ENCODE assay signal across 30 cellular contexts in genomic region chr15:77047013-77047412, GRCh38. TPM values are rescaled to one million over a fixed set of nuclear protein-coding genes. Genes with fewer than 3 reads are reported as not detected.
"Had no signal": no experiment of that assay in that cellular context is flagged by ENCODE, and none has a peak within 500 bp of the region (broad histone marks: within the 10 kb centered on the region; RNA-seq: fewer than 3 reads in every experiment).

No MANE protein-coding gene starts in this region.

- H3K27me3 Mint-ChIP-seq: naive B cell; natural killer cell treated with Interleukin-12 subunit alpha and Interleukin-12 subunit beta and Interleukin-15 and Interleukin-18, amount 100 ng/mL, for 72 hours; progenitor cell of endocrine pancreas; stimulated activated memory B cell treated with anti-CD40 and anti-IgM and Interleukin-4, amounts not matched to agents 10 μg/mL and 1 μg/mL and 100 μg/mL, for 72 hours had no signal

- H3K27ac ChIP-seq: epithelial cell of prostate, heart right ventricle, left lung, parathyroid adenoma, right atrium auricular region, thyroid gland, vagina had no signal

- H3K4me2 ChIP-seq: smooth muscle cell had no signal

- H3K9ac ChIP-seq: parathyroid adenoma had no signal

- H2AFZ ChIP-seq: parathyroid adenoma had no signal

- H3K9me3 Mint-ChIP-seq: mesothelial cell of epicardium; naive B cell; natural killer cell treated with Interleukin-12 subunit alpha and Interleukin-12 subunit beta and Interleukin-15 and Interleukin-18, amount 100 ng/mL, for 72 hours; neural crest cell; stimulated activated memory B cell treated with anti-CD40 and anti-IgM and Interleukin-4, amounts not matched to agents 10 μg/mL and 1 μg/mL and 100 μg/mL, for 72 hours had no signal

- H3K9me3 ChIP-seq: left lung, mucosa of descending colon, right atrium auricular region, thyroid gland, vagina had no signal

- ATAC-seq: esophagus mucosa; heart right ventricle; left cardiac atrium; left lung; mucosa of descending colon; natural killer cell treated with Interleukin-12 subunit alpha and Interleukin-12 subunit beta and Interleukin-15 and Interleukin-18, amount 100 ng/mL, for 72 hours; sciatic nerve; stimulated activated memory B cell treated with anti-CD40 and anti-IgM and Interleukin-4, amounts not matched to agents 10 μg/mL and 1 μg/mL and 100 μg/mL, for 72 hours; stimulated activated naive CD8-positive, alpha-beta T cell treated with anti-CD3 and anti-CD28 coated beads, Interleukin-15, Interleukin-2, amounts not matched to agents 100 U/mL and 50 U/mL, for 24 hours had no signal

- DNase-seq: cortex of kidney; foreskin fibroblast; glutamatergic neuron; heart right ventricle; hippocampal formation; left cardiac atrium; left lung; mesenchymal stem cell; mucosa of descending colon; naive B cell; stimulated activated CD4-positive, alpha-beta T cell treated with anti-CD3 and anti-CD28 coated beads, Interleukin-2, amount 100 ng/mL, for 24 hours; stimulated activated CD4-positive, alpha-beta T cell treated with anti-CD3 and anti-CD28 coated beads, Interleukin-4, amount 100 ng/mL, for 24 hours; stimulated activated naive CD8-positive, alpha-beta T cell treated with anti-CD3 and anti-CD28 coated beads, Interleukin-15, Interleukin-2, amounts not matched to agents 100 U/mL and 50 U/mL, for 24 hours; thyroid gland; trophoblast cell had no signal

- H3K27me3 ChIP-seq: heart right ventricle, left lung, right atrium auricular region, thyroid gland, vagina had no signal

- H3K4me1 ChIP-seq: parathyroid adenoma, vagina had no signal

- H3K27ac Mint-ChIP-seq: mesothelial cell of epicardium; natural killer cell treated with Interleukin-12 subunit alpha and Interleukin-12 subunit beta and Interleukin-15 and Interleukin-18, amount 100 ng/mL, for 72 hours; progenitor cell of endocrine pancreas; stimulated activated memory B cell treated with anti-CD40 and anti-IgM and Interleukin-4, amounts not matched to agents 10 μg/mL and 1 μg/mL and 100 μg/mL, for 72 hours had no signal

- H3K4me3 Mint-ChIP-seq: mesothelial cell of epicardium; naive B cell; natural killer cell treated with Interleukin-12 subunit alpha and Interleukin-12 subunit beta and Interleukin-15 and Interleukin-18, amount 100 ng/mL, for 72 hours; neural crest cell; stimulated activated memory B cell treated with anti-CD40 and anti-IgM and Interleukin-4, amounts not matched to agents 10 μg/mL and 1 μg/mL and 100 μg/mL, for 72 hours had no signal

- H3K4me3 ChIP-seq: heart right ventricle, left lung, mucosa of descending colon, right atrium auricular region, smooth muscle cell, thyroid gland, vagina had no signal

RNA-seq across cellular contexts. Expression of gene PSTPIP1, which starts 52.1 kb away (rescaled TPM):
- total RNA-seq: kidney epithelial cell, mesothelial cell of epicardium, osteoblast, progenitor cell of endocrine pancreas, smooth muscle cell, temporal lobe had no signal
